Comparison of ENCODE assay signal across 1 cellular context in genomic region chr17:50541916-50542688, GRCh38.
A peak's percentile ranks its signal among the peaks of the same experiment; 100 is the strongest.
TF ChIP-seq lines count a peak whose summit lies in the region.

No MANE protein-coding gene starts in this region.

TF ChIP-seq in HEK293, 187 proteins besides CTCF, POLR2A, EP300 and RAD21 (continued from another document and continues in another):
- TF ChIP-seq ZBTB11 (tag by site-specific recombination; conservative IDR thresholded peaks at IDR 0.05; ENCODE audit: low read depth) (no peak), ZNF629 (tag by site-specific recombination; IDR thresholded peaks at IDR 0.05) (no peak), ZEB2 (tag by site-specific recombination; IDR thresholded peaks at IDR 0.05) (peak; percentile 29; the same call in 1 of the 2 replicates), TSHZ1 (tag by site-specific recombination; IDR thresholded peaks at IDR 0.05; ENCODE audit: borderline replicate concordance) (no peak), PRDM2 (tag by site-specific recombination; IDR thresholded peaks at IDR 0.05; ENCODE audit: borderline replicate concordance) (no peak), ZNF560 (tag by site-specific recombination; IDR thresholded peaks at IDR 0.05; ENCODE audit: borderline replicate concordance) (no peak), ZNF510 (tag by site-specific recombination; IDR thresholded peaks at IDR 0.05; ENCODE audit: insufficient replicate concordance) (no peak), ZNF394 (tag by site-specific recombination; IDR thresholded peaks at IDR 0.05; ENCODE audit: borderline replicate concordance) (no peak), ZNF37A (tag by site-specific recombination; IDR thresholded peaks at IDR 0.05) (no peak), ZNF76 (tag by site-specific recombination; IDR thresholded peaks at IDR 0.05; ENCODE audit: borderline replicate concordance, low read depth) (peak; percentile 46; the same call in 1 of the 2 replicates), ZNF354C (tag by site-specific recombination; IDR thresholded peaks at IDR 0.05; ENCODE audit: borderline replicate concordance, low read depth) (no peak), ZNF18 (tag by site-specific recombination; IDR thresholded peaks at IDR 0.05) (no peak), KLF8 (tag by site-specific recombination; IDR thresholded peaks at IDR 0.05) (peak; percentile 79; the same call in 1 of the 2 replicates), KLF7 (tag by site-specific recombination; IDR thresholded peaks at IDR 0.05; ENCODE audit: borderline replicate concordance) (no peak), ZNF473 (tag by site-specific recombination; IDR thresholded peaks at IDR 0.05) (no peak), ZNF140 (tag by site-specific recombination; IDR thresholded peaks at IDR 0.05) (no peak), PRDM10 (tag by site-specific recombination; IDR thresholded peaks at IDR 0.05) (peak; percentile 59; the same call in 1 of the 2 replicates), ZNF121 (tag by site-specific recombination; IDR thresholded peaks at IDR 0.05) (no peak), ZNF580 (tag by site-specific recombination; IDR thresholded peaks at IDR 0.05) (no peak), ZNF146 (tag by site-specific recombination; IDR thresholded peaks at IDR 0.05) (no peak; the same call in 1 of the 2 replicates), ZNF184 (tag by site-specific recombination; IDR thresholded peaks at IDR 0.05) (no peak), KLF16 (tag by site-specific recombination; IDR thresholded peaks at IDR 0.05) (peak; percentile 77), KLF10 (tag by site-specific recombination; IDR thresholded peaks at IDR 0.05) (peak; percentile 59), ZBTB8A (tag by site-specific recombination; IDR thresholded peaks at IDR 0.05) (peak; percentile 55), MZF1 (tag by site-specific recombination; IDR thresholded peaks at IDR 0.05; ENCODE audit: borderline replicate concordance) (no peak), PRDM1 (tag by site-specific recombination; IDR thresholded peaks at IDR 0.05) (no peak), TRIM28 (IDR thresholded peaks at IDR 0.05; ENCODE audit: borderline replicate concordance, low read length) (no peak), BCL11B (tag by site-specific recombination; IDR thresholded peaks at IDR 0.05; ENCODE audit: low read depth) (0 out of 2 replicates have a peak, but pooled peaks have one; percentile 9), GLI4 (tag by site-specific recombination; IDR thresholded peaks at IDR 0.05) (no peak), INSM2 (tag by site-specific recombination; IDR thresholded peaks at IDR 0.05) (no peak), ZFP37 (tag by site-specific recombination; IDR thresholded peaks at IDR 0.05) (no peak), ZSCAN5A (tag by site-specific recombination; IDR thresholded peaks at IDR 0.05) (no peak), BCL11A (tag by site-specific recombination; IDR thresholded peaks at IDR 0.05; ENCODE audit: low read depth) (0 out of 2 replicates have a peak, but pooled peaks have one; percentile 23), ZNF514 (tag by site-specific recombination; IDR thresholded peaks at IDR 0.05) (no peak), IKZF3 (tag by site-specific recombination; IDR thresholded peaks at IDR 0.05) (0 out of 2 replicates have a peak, but pooled peaks have one; percentile 45)
